In genomic region chr6:62519574-62519973, GRCh38 we compare ENCODE assay signal across 11 cellular contexts.
"Had no signal": no experiment of that assay in that cellular context is flagged by ENCODE, and none has a peak within 500 bp of the region (broad histone marks: within the 10 kb centered on the region; RNA-seq: fewer than 3 reads in every experiment).

No MANE protein-coding gene starts in this region.

- H3K36me3 ChIP-seq: HAP-1 had no signal

- ATAC-seq: HCT116 had no signal

- H3K9me3 ChIP-seq: HAP-1 had no signal

- H3K9ac ChIP-seq: GM23248, KMS-11 had no signal

- H3K4me3 ChIP-seq: GM23248, HAP-1 had no signal

- H3K27ac Mint-ChIP-seq: HFFc6 had no signal

- DNase-seq: GM23248, GOT3, H7, HFFc6, IMR-90, Karpas-422, KBM-7 had no signal

- H3K4me3 Mint-ChIP-seq: HFFc6 had no signal

- H3K4me1 ChIP-seq: HAP-1 had no signal

- H3K4me2 ChIP-seq: KMS-11 had no signal

- H3K27ac ChIP-seq: GM23248, HL-60, KMS-11 had no signal
